Comparison of ENCODE assay signal across 1 cellular context in genomic region chr1:225709101-225709500, GRCh38.
TF ChIP-seq lines count a peak whose summit lies in the region.

No MANE protein-coding gene starts in this region.

TF ChIP-seq in HepG2, 621 proteins besides CTCF, POLR2A, EP300 and RAD21:
- TF ChIP-seq ISX (CRISPR knock-in tag; conservative IDR thresholded peaks at IDR 0.05) (no peak), HNRNPUL1 (IDR thresholded peaks at IDR 0.05; ENCODE audit: low read depth, low read length) (no peak), ZNF362 (CRISPR knock-in tag; IDR thresholded peaks at IDR 0.05; ENCODE audit: borderline replicate concordance) (no peak), HOXA3 (CRISPR knock-in tag; IDR thresholded peaks at IDR 0.05) (no peak), TCF12 (IDR thresholded peaks at IDR 0.05) (no peak), TCF12 (CRISPR knock-in tag; IDR thresholded peaks at IDR 0.05) (no peak), ZNF17 (CRISPR knock-in tag; IDR thresholded peaks at IDR 0.05) (no peak), MTF2 (CRISPR knock-in tag; IDR thresholded peaks at IDR 0.05; ENCODE audit: borderline replicate concordance) (no peak), JUND (CRISPR knock-in tag; IDR thresholded peaks at IDR 0.05) (no peak), CHD4 (IDR thresholded peaks at IDR 0.05; ENCODE audit: borderline replicate concordance, low read length) (no peak), NFRKB (IDR thresholded peaks at IDR 0.05) (no peak)
TF ChIP-seq in HepG2: peak in this region for 0.
